In the genomic region with DNA sequence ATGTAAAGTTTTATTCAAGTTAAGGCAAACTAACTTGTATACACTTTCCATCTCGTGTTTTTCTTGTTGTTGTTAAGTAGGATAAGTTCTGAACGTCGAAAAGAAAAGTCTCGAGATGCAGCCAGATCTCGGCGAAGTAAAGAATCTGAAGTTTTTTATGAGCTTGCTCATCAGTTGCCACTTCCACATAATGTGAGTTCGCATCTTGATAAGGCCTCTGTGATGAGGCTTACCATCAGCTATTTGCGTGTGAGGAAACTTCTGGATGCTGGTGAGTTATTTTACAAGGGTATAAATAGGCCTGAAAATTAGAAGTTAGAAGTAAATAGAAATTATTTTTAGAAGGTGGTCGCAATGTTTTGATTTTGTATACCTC, we compare ENCODE assay signal across 1 cellular context.
TF ChIP-seq lines count a peak whose summit lies in the region.

No MANE protein-coding gene starts in this region.

TF ChIP-seq in GM23338, 12 proteins besides CTCF, POLR2A, EP300 and RAD21 (continued from another document):
- TF ChIP-seq, protein P1, sequence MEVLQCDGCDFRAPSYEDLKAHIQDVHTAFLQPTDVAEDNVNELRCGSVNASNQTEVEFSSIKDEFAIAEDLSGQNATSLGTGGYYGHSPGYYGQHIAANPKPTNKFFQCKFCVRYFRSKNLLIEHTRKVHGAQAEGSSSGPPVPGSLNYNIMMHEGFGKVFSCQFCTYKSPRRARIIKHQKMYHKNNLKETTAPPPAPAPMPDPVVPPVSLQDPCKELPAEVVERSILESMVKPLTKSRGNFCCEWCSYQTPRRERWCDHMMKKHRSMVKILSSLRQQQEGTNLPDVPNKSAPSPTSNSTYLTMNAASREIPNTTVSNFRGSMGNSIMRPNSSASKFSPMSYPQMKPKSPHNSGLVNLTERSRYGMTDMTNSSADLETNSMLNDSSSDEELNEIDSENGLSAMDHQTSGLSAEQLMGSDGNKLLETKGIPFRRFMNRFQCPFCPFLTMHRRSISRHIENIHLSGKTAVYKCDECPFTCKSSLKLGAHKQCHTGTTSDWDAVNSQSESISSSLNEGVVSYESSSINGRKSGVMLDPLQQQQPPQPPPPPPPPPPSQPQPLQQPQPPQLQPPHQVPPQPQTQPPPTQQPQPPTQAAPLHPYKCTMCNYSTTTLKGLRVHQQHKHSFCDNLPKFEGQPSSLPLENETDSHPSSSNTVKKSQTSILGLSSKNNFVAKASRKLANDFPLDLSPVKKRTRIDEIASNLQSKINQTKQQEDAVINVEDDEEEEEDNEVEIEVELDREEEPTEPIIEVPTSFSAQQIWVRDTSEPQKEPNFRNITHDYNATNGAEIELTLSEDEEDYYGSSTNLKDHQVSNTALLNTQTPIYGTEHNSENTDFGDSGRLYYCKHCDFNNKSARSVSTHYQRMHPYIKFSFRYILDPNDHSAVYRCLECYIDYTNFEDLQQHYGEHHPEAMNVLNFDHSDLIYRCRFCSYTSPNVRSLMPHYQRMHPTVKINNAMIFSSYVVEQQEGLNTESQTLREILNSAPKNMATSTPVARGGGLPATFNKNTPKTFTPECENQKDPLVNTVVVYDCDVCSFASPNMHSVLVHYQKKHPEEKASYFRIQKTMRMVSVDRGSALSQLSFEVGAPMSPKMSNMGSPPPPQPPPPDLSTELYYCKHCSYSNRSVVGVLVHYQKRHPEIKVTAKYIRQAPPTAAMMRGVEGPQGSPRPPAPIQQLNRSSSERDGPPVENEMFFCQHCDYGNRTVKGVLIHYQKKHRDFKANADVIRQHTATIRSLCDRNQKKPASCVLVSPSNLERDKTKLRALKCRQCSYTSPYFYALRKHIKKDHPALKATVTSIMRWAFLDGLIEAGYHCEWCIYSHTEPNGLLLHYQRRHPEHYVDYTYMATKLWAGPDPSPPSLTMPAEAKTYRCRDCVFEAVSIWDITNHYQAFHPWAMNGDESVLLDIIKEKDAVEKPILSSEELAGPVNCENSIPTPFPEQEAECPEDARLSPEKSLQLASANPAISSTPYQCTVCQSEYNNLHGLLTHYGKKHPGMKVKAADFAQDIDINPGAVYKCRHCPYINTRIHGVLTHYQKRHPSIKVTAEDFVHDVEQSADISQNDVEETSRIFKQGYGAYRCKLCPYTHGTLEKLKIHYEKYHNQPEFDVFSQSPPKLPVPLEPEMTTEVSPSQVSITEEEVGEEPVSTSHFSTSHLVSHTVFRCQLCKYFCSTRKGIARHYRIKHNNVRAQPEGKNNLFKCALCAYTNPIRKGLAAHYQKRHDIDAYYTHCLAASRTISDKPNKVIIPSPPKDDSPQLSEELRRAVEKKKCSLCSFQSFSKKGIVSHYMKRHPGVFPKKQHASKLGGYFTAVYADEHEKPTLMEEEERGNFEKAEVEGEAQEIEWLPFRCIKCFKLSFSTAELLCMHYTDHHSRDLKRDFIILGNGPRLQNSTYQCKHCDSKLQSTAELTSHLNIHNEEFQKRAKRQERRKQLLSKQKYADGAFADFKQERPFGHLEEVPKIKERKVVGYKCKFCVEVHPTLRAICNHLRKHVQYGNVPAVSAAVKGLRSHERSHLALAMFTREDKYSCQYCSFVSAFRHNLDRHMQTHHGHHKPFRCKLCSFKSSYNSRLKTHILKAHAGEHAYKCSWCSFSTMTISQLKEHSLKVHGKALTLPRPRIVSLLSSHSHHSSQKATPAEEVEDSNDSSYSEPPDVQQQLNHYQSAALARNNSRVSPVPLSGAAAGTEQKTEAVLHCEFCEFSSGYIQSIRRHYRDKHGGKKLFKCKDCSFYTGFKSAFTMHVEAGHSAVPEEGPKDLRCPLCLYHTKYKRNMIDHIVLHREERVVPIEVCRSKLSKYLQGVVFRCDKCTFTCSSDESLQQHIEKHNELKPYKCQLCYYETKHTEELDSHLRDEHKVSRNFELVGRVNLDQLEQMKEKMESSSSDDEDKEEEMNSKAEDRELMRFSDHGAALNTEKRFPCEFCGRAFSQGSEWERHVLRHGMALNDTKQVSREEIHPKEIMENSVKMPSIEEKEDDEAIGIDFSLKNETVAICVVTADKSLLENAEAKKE (CRISPR knock-in tag; IDR thresholded peaks at IDR 0.05) = no peak
- TF ChIP-seq JUNB (IDR thresholded peaks at IDR 0.05; ENCODE audit: unreplicated experiment) (no peak), EZH2phosphoT487 (IDR thresholded peaks at IDR 0.05; ENCODE audit: unreplicated experiment) (no peak), ZNF114 (CRISPR knock-in tag; IDR thresholded peaks at IDR 0.05) (no peak), NANOG (IDR thresholded peaks at IDR 0.05; ENCODE audit: borderline replicate concordance) (no peak), EZH2 (IDR thresholded peaks at IDR 0.05; ENCODE audit: low read depth, unreplicated experiment) (no peak), STAT1 (IDR thresholded peaks at IDR 0.05; ENCODE audit: unreplicated experiment) (no peak), ZNF331 (CRISPR knock-in tag; IDR thresholded peaks at IDR 0.05; ENCODE audit: low read depth) (no peak)
- TF ChIP-seq, protein P2, sequence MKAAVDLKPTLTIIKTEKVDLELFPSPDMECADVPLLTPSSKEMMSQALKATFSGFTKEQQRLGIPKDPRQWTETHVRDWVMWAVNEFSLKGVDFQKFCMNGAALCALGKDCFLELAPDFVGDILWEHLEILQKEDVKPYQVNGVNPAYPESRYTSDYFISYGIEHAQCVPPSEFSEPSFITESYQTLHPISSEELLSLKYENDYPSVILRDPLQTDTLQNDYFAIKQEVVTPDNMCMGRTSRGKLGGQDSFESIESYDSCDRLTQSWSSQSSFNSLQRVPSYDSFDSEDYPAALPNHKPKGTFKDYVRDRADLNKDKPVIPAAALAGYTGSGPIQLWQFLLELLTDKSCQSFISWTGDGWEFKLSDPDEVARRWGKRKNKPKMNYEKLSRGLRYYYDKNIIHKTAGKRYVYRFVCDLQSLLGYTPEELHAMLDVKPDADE (IDR thresholded peaks at IDR 0.05) = no peak
TF ChIP-seq in GM23338: peak in this region for 0.
